In genomic region chr16:72664122-72664479, GRCh38 we compare ENCODE assay signal across 8 cellular contexts.
DNase-seq lines count a peak whose midpoint lies in the region; ATAC-seq and TF ChIP-seq lines count a peak whose summit lies in the region.

No MANE protein-coding gene starts in this region.

- no peak for TF ChIP-seq POLR2A in IMR-90 (IDR thresholded peaks at IDR 0.05; ENCODE audit: low read depth, low read length)
- no peak for TF ChIP-seq POLR2A in breast epithelium (IDR thresholded peaks at IDR 0.05)

- dilution Hi-C loops in IMR-90 (cut with HindIII; ENCODE audit: low sequenced_read_pairs, unreplicated experiment) = no loop called here

- no peaks in the 10 kb centered on the region for H3K27me3 ChIP-seq in ACC112 (ENCODE audit: insufficient read depth, low read length)
- no peaks in the 10 kb centered on the region for H3K27me3 ChIP-seq in IMR-90 (ENCODE audit: control insufficient read depth, insufficient read depth, low read length)
- H3K27me3 ChIP-seq in breast epithelium = no peaks in the 10 kb centered on the region
- H3K27me3 ChIP-seq in mucosa of stomach (ENCODE audit: control insufficient read depth, insufficient read depth, low read length) = no peaks in the 10 kb centered on the region

- DNase-seq in IMR-90 = peak; percentile 7
- DNase-seq in breast epithelium (ENCODE audit: low spot score in 2 of 2) = no peak
- no peak for DNase-seq in kidney tubule cell (ENCODE audit: low spot score)
- DNase-seq in NCI-H748 treated with DMSO at 0.1 percent for 48 hours (lab: John Stamatoyannopoulos, UW) = no peak
- DNase-seq in SKM-1 (lab: John Stamatoyannopoulos, UW; ENCODE audit: unreplicated experiment) = no peak

- CTCF ChIA-PET in IMR-90 (lab: Yijun Ruan, JAX) = interaction anchor here (0.6 to 1.3 kb wide), 3 partner anchors 9 to 787 kb away, joined by 3 to 4 read pairs (median 4); no protein-coding TSS in a partner anchor

- H3K4me3 ChIP-seq in ACC112 (ENCODE audit: low read depth, low read length) = peak overlapping the region; percentile 96
- H3K4me3 ChIP-seq in IMR-90 (ENCODE audit: insufficient read depth, low read depth, low read length) = peak overlapping the region; percentile 54
- H3K4me3 ChIP-seq in breast epithelium = peak overlapping the region; percentile 90 to 93 (median 93)
- peak overlapping the region; percentile 85 for H3K4me3 ChIP-seq in mucosa of stomach (ENCODE audit: low read length)

- H4K91ac ChIP-seq in IMR-90 (ENCODE audit: insufficient read depth, low read depth, low read length) = no peak overlapping the region

- H4K5ac ChIP-seq in IMR-90 (ENCODE audit: low read depth, low read length) = no peak overlapping the region

- H4K8ac ChIP-seq in IMR-90 (ENCODE audit: low read depth in 2 of 2, low read length in 2 of 2) = 0 out of 4 replicates have a peak overlapping the region, but pooled peaks of 1 of the 2 experiments have one; percentile 60

- H3K36me3 ChIP-seq in ACC112 (ENCODE audit: insufficient read depth, low read length) = no peaks in the 10 kb centered on the region
- no peaks in the 10 kb centered on the region for H3K36me3 ChIP-seq in IMR-90 (ENCODE audit: control insufficient read depth, insufficient read depth, low read length)
- H3K36me3 ChIP-seq in breast epithelium = no peaks in the 10 kb centered on the region
- no peaks in the 10 kb centered on the region for H3K36me3 ChIP-seq in mucosa of stomach (ENCODE audit: control insufficient read depth, insufficient read depth, low read length)

- H3K9ac ChIP-seq in IMR-90 (ENCODE audit: low read depth, low read length) (peak overlapping the region; percentile 17; the same call in 1 of the 2 replicates), mucosa of stomach (ENCODE audit: low read length) (peak overlapping the region; percentile 78)

- H2BK15ac ChIP-seq in IMR-90 (ENCODE audit: low read depth, low read length) = no peak overlapping the region

- H3K4me2 ChIP-seq in IMR-90 (ENCODE audit: low read depth, low read length) = peak overlapping the region; percentile 90

- H3K14ac ChIP-seq in IMR-90 (replicated peaks; ENCODE audit: low read depth, low read length) = no peak overlapping the region; the same call in 1 of the 2 replicates

- intact Hi-C loops in IMR-90 (cut with micrococcal nuclease) (loop anchor here (5.0 to 10.0 kb wide), 4 partner anchors 162 to 539 kb away; no protein-coding TSS in a partner anchor), breast epithelium (cut with DNase I; ENCODE audit: low total_unique reads) (loop anchor here (10.0 kb wide), 1 partner anchor 1169 kb away; no protein-coding TSS in a partner anchor)

- H2BK20ac ChIP-seq in IMR-90 (ENCODE audit: low read depth, low read length) = no peak overlapping the region

- H2AK5ac ChIP-seq in IMR-90 (ENCODE audit: low read depth, low read length) = no peak overlapping the region

- H3K4ac ChIP-seq in IMR-90 (ENCODE audit: low read depth, low read length) = no peak overlapping the region

- H3K27ac ChIP-seq in ACC112 (ENCODE audit: low read depth, low read length) (peak overlapping the region; percentile 83), IMR-90 (ENCODE audit: insufficient read depth, low read length) (no peak overlapping the region; the same call in 1 of the 2 replicates), breast epithelium (no peak overlapping the region)

- BruUV-seq in IMR-90 (replicated peaks; lab: Mats Ljungman, UMichigan) = no TSS peak

- H3K79me1 ChIP-seq in IMR-90 (ENCODE audit: low read depth in 1 of 2, low read length in 2 of 2) = peaks cover 3 to 6% of the 10 kb centered on the region in 2 experiments; a peak in 1 of 4 replicates

- no peak overlapping the region; the same call in 1 of the 2 replicates for H3K56ac ChIP-seq in IMR-90 (ENCODE audit: extremely low read depth, insufficient read depth, low read length)

- H3K9me1 ChIP-seq in IMR-90 (ENCODE audit: insufficient read depth, low read length) = no peaks in the 10 kb centered on the region

- in situ Hi-C loops in IMR-90 (cut with MboI; ENCODE audit: low sequenced_read_pairs) = loop anchor here (10.0 kb wide), 2 partner anchors 271 to 401 kb away; no protein-coding TSS in a partner anchor

- ATAC-seq in IMR-90 (ENCODE audit: low read depth) (no peak), GM19035 (IDR thresholded peaks at IDR 0.05; ENCODE audit: unreplicated experiment) (no peak)

- H3K79me2 ChIP-seq in ACC112 (ENCODE audit: control insufficient read depth, insufficient read depth, low read length, unreplicated experiment) = peaks cover 24% of the 10 kb centered on the region

- no peaks in the 10 kb centered on the region for H3K9me3 ChIP-seq in IMR-90 (ENCODE audit: control insufficient read depth, insufficient read depth, low read length)
- no peaks in the 10 kb centered on the region for H3K9me3 ChIP-seq in breast epithelium
- no peaks in the 10 kb centered on the region for H3K9me3 ChIP-seq in mucosa of stomach (ENCODE audit: control insufficient read depth, low read length)

- no peak overlapping the region for H2BK120ac ChIP-seq in IMR-90 (ENCODE audit: low read depth, low read length)

- no peak overlapping the region for H3K18ac ChIP-seq in IMR-90 (ENCODE audit: low read depth, low read length)

- H3K4me1 ChIP-seq in ACC112 (ENCODE audit: control insufficient read depth, insufficient read depth, low read length, unreplicated experiment) (peaks cover 5% of the 10 kb centered on the region), IMR-90 (ENCODE audit: control insufficient read depth, insufficient read depth, low read length) (no peaks in the 10 kb centered on the region), breast epithelium (no peaks in the 10 kb centered on the region), mucosa of stomach (ENCODE audit: control insufficient read depth, insufficient read depth, low read length) (peaks cover 4% of the 10 kb centered on the region)

- no peaks in the 10 kb centered on the region for H4K20me1 ChIP-seq in IMR-90 (ENCODE audit: insufficient read depth, low read length)

- H2AK9ac ChIP-seq in IMR-90 (replicated peaks; ENCODE audit: low read depth, low read length, poor library complexity) = no peak overlapping the region

- H2BK5ac ChIP-seq in IMR-90 (ENCODE audit: low read depth, low read length, poor library complexity, severe bottlenecking) = no peak overlapping the region

- POLR2A ChIA-PET in IMR-90 (lab: Charles Lee; ENCODE audit: unreplicated experiment) = no interaction called here

- H2AFZ ChIP-seq in ACC112 (ENCODE audit: low read length, unreplicated experiment) = peak overlapping the region; percentile 94
- peak overlapping the region; percentile 97 for H2AFZ ChIP-seq in IMR-90 (replicated peaks; ENCODE audit: low read length, poor library complexity)

- 0% methylated on average over 5 of the region's 17 CpGs; no CpG with 5 or more reads in 1 of the 2 experiments for WGBS in IMR-90 (ENCODE audit: extremely low coverage in 2 of 2, insufficient read length in 1 of 2), 2 experiments

- no peak for TF ChIP-seq RAD21 in IMR-90 (IDR thresholded peaks at IDR 0.05; ENCODE audit: low read length)

- H3K23ac ChIP-seq in IMR-90 (ENCODE audit: low read depth, low read length) = peak overlapping the region; percentile 76

- TF ChIP-seq CTCF in IMR-90 (conservative IDR thresholded peaks at IDR 0.05; ENCODE audit: low read depth, low read length) (no peak), breast epithelium (IDR thresholded peaks at IDR 0.05) (no peak)

TF ChIP-seq in IMR-90, 13 proteins besides CTCF, POLR2A, EP300 and RAD21:
- TF ChIP-seq CHD1 (IDR thresholded peaks at IDR 0.05; ENCODE audit: low read depth, low read length) = no peak
